In genomic region chr17:996554-997344, GRCh38 we compare ENCODE assay signal across 1 cellular context.
TF ChIP-seq lines count a peak whose summit lies in the region.

TSS of gene TIMM22 (plus strand) at chr17:997129. CDS start at chr17:997143, 14 bp downstream.

TF ChIP-seq in HepG2, 621 proteins besides CTCF, POLR2A, EP300 and RAD21 (continued from another document and continues in another):
- TF ChIP-seq, protein P1, sequence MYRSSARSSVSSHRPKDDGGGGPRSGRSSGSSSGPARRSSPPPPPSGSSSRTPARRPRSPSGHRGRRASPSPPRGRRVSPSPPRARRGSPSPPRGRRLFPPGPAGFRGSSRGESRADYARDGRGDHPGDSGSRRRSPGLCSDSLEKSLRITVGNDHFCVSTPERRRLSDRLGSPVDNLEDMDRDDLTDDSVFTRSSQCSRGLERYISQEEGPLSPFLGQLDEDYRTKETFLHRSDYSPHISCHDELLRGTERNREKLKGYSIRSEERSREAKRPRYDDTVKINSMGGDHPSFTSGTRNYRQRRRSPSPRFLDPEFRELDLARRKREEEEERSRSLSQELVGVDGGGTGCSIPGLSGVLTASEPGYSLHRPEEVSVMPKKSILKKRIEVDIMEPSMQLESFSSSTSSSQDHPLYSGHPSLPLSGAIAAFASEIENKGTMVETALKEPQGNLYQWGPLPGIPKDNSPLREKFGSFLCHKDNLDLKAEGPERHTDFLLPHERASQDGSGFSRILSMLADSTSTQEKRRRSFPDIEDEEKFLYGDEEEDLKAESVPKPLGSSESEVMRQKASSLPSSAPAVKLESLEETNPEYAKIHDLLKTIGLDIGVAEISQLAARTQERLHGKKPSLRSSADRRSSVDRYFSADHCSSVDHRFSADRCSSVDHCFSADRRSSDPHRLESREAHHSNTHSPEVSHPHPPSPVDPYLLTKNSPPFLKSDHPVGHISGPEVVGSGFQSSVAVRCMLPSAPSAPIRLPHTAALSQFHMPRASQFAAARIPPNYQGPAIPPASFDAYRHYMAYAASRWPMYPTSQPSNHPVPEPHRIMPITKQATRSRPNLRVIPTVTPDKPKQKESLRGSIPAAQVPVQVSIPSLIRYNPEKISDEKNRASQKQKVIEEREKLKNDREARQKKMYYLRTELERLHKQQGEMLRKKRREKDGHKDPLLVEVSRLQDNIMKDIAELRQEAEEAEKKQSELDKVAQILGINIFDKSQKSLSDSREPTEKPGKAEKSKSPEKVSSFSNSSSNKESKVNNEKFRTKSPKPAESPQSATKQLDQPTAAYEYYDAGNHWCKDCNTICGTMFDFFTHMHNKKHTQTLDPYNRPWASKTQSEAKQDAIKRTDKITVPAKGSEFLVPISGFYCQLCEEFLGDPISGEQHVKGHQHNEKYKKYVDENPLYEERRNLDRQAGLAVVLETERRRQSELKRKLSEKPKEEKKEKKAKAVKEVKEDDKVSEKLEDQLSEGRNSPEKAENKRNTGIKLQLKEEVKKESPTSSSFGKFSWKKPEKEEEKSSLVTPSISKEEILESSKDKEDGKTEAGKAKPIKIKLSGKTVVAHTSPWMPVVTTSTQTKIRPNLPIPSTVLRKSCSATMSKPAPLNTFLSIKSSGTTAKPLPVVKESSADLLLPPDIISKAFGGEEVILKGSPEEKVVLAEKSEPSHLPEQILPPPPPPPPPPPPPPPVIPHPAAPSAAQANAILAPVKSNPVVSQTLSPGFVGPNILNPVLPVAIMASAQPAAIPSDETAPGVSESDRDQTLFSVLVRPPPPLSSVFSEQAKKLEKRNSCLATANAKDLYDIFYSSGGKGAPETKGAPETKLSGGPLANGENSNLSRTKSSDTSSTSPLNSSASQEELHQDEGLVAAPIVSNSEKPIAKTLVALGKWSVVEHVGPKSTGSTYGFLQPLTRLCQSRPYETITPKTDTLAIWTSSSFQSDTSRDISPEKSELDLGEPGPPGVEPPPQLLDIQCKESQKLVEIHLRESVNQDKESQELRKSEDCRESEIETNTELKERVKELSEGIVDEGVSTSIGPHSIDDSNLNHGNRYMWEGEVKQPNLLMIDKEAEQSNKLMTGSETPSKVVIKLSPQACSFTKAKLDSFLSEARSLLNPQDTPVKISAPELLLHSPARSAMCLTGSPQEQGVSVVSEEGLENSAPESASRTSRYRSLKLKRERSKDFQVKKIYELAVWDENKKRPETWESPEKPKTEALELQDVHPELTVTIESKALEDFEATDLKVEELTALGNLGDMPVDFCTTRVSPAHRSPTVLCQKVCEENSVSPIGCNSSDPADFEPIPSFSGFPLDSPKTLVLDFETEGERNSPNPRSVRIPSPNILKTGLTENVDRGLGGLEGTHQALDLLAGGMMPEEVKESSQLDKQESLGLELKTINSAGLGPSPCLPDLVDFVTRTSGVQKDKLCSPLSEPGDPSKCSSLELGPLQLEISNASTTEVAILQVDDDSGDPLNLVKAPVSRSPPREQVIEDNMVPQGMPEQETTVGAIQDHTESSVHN (CRISPR knock-in tag; IDR thresholded peaks at IDR 0.05) = peak; percentile 80; the same call in 1 of the 2 replicates
- TF ChIP-seq ZNF841 (CRISPR knock-in tag; IDR thresholded peaks at IDR 0.05; ENCODE audit: borderline replicate concordance) (peak; percentile 83; the same call in 1 of the 2 replicates), ZBTB38 (CRISPR knock-in tag; IDR thresholded peaks at IDR 0.05) (peak; percentile 93), ISX (CRISPR knock-in tag; conservative IDR thresholded peaks at IDR 0.05) (0 out of 2 replicates have a peak, but pooled peaks have one; percentile 48), ZNF556 (CRISPR knock-in tag; IDR thresholded peaks at IDR 0.05; ENCODE audit: borderline replicate concordance) (peak; percentile 83; the same call in 1 of the 2 replicates), ZNF777 (CRISPR knock-in tag; IDR thresholded peaks at IDR 0.05) (peak; percentile 86), SRSF4 (IDR thresholded peaks at IDR 0.05; ENCODE audit: low read depth, low read length, poor library complexity, severe bottlenecking) (no peak), KMT2B (CRISPR knock-in tag; IDR thresholded peaks at IDR 0.05) (peak; percentile 95), HDAC2 (CRISPR knock-in tag; IDR thresholded peaks at IDR 0.05) (peak; percentile 85), ADNP (CRISPR knock-in tag; IDR thresholded peaks at IDR 0.05) (no peak), ARID3A (IDR thresholded peaks at IDR 0.05; ENCODE audit: low read depth, low read length) (0 out of 2 replicates have a peak, but pooled peaks have one; percentile 37), HOXA9 (CRISPR knock-in tag; IDR thresholded peaks at IDR 0.05; ENCODE audit: borderline replicate concordance) (peak; percentile 78), ZNF660 (CRISPR knock-in tag; IDR thresholded peaks at IDR 0.05; ENCODE audit: borderline replicate concordance, low read depth) (no peak), KDM5A (IDR thresholded peaks at IDR 0.05; ENCODE audit: borderline replicate concordance, low read length) (peak; percentile 99), ZNF800 (CRISPR knock-in tag; IDR thresholded peaks at IDR 0.05) (peak; percentile 79; the same call in 1 of the 2 replicates), SRY (CRISPR knock-in tag; IDR thresholded peaks at IDR 0.05) (peak; percentile 92; the same call in 1 of the 2 replicates), ZNF616 (CRISPR knock-in tag; IDR thresholded peaks at IDR 0.05; ENCODE audit: low read depth) (peak; percentile 22; the same call in 1 of the 2 replicates), ARID5B (CRISPR knock-in tag; IDR thresholded peaks at IDR 0.05) (peak; percentile 69), ZNF710 (CRISPR knock-in tag; IDR thresholded peaks at IDR 0.05; ENCODE audit: borderline replicate concordance) (peak; percentile 53; the same call in 1 of the 2 replicates), TCF7L2 (IDR thresholded peaks at IDR 0.05; ENCODE audit: low read depth, low read length) (no peak), ZSCAN29 (CRISPR knock-in tag; conservative IDR thresholded peaks at IDR 0.05) (peak; percentile 76; the same call in 1 of the 2 replicates), FOXC1 (CRISPR knock-in tag; IDR thresholded peaks at IDR 0.05; ENCODE audit: borderline replicate concordance) (peak; percentile 93), ZC3H4 (CRISPR knock-in tag; IDR thresholded peaks at IDR 0.05; ENCODE audit: borderline replicate concordance) (no peak), ZNF484 (CRISPR knock-in tag; IDR thresholded peaks at IDR 0.05; ENCODE audit: borderline replicate concordance, low read depth) (no peak), MTF2 (CRISPR knock-in tag; IDR thresholded peaks at IDR 0.05; ENCODE audit: borderline replicate concordance) (peak; percentile 95; the same call in 1 of the 2 replicates), BORCS8-MEF2B (CRISPR knock-in tag; IDR thresholded peaks at IDR 0.05) (peak; percentile 57), ARNTL (CRISPR knock-in tag; IDR thresholded peaks at IDR 0.05) (peak; percentile 98), ZNF740 (CRISPR knock-in tag; IDR thresholded peaks at IDR 0.05) (no peak), MAFK (conservative IDR thresholded peaks at IDR 0.05 in 1 of 2, IDR thresholded peaks at IDR 0.05 in 1 of 2; ENCODE audit: low read length in 2 of 2) (no peak), KAT7 (CRISPR knock-in tag; IDR thresholded peaks at IDR 0.05; ENCODE audit: borderline replicate concordance) (peak; percentile 76; the same call in 1 of the 2 replicates), MLLT10 (CRISPR knock-in tag; IDR thresholded peaks at IDR 0.05) (no peak)
- TF ChIP-seq, protein P2, sequence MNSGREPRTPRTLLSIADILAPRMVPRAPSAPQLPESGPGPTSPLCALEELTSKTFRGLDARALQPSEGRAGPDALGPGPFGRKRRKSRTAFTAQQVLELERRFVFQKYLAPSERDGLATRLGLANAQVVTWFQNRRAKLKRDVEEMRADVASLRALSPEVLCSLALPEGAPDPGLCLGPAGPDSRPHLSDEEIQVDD (CRISPR knock-in tag; IDR thresholded peaks at IDR 0.05; ENCODE audit: borderline replicate concordance) = no peak
- TF ChIP-seq, protein P3, sequence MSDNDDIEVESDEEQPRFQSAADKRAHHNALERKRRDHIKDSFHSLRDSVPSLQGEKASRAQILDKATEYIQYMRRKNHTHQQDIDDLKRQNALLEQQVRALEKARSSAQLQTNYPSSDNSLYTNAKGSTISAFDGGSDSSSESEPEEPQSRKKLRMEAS (IDR thresholded peaks at IDR 0.05) = peak; percentile 98
- TF ChIP-seq, protein P4, sequence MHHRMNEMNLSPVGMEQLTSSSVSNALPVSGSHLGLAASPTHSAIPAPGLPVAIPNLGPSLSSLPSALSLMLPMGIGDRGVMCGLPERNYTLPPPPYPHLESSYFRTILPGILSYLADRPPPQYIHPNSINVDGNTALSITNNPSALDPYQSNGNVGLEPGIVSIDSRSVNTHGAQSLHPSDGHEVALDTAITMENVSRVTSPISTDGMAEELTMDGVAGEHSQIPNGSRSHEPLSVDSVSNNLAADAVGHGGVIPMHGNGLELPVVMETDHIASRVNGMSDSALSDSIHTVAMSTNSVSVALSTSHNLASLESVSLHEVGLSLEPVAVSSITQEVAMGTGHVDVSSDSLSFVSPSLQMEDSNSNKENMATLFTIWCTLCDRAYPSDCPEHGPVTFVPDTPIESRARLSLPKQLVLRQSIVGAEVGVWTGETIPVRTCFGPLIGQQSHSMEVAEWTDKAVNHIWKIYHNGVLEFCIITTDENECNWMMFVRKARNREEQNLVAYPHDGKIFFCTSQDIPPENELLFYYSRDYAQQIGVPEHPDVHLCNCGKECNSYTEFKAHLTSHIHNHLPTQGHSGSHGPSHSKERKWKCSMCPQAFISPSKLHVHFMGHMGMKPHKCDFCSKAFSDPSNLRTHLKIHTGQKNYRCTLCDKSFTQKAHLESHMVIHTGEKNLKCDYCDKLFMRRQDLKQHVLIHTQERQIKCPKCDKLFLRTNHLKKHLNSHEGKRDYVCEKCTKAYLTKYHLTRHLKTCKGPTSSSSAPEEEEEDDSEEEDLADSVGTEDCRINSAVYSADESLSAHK (CRISPR knock-in tag; IDR thresholded peaks at IDR 0.05; ENCODE audit: borderline replicate concordance) = no peak
